In genomic region chr5:180852510-180852909, GRCh38 we compare ENCODE assay signal across 21 cellular contexts. TPM values are rescaled to one million over a fixed set of nuclear protein-coding genes. Genes with fewer than 3 reads are reported as not detected.
"Had no signal": no experiment of that assay in that cellular context is flagged by ENCODE, and none has a peak within 500 bp of the region (broad histone marks: within the 10 kb centered on the region; RNA-seq: fewer than 3 reads in every experiment).

No MANE protein-coding gene starts in this region.

- FAIRE-seq: frontal cortex, small intestine, urothelium cell line had no signal

- H3K27ac Mint-ChIP-seq: effector memory CD8-positive, alpha-beta T cell; type B pancreatic cell had no signal

- H3K4me1 Mint-ChIP-seq: neural crest cell had no signal

- H3K27me3 ChIP-seq: esophagus squamous epithelium, heart left ventricle, ovary, thyroid gland had no signal

- DNase-seq: effector memory CD8-positive, alpha-beta T cell; esophagus squamous epithelium; heart left ventricle; hippocampal formation; left colon; mucosa of descending colon; naive thymus-derived CD8-positive, alpha-beta T cell; ovary; right cardiac atrium; small intestine; stimulated activated CD4-positive, alpha-beta T cell treated with anti-CD3 and anti-CD28 coated beads, Interleukin-12 subunit alpha, Interleukin-12 subunit beta, amount 100 ng/mL, for 4 hours; stimulated activated naive CD4-positive, alpha-beta T cell treated with Interleukin-2 at 50 U/mL for 16 hours; thyroid gland had no signal

- H3K4me3 ChIP-seq: esophagus squamous epithelium, heart left ventricle, mucosa of descending colon, ovary, thyroid gland had no signal

- H3K4me3 Mint-ChIP-seq: effector memory CD8-positive, alpha-beta T cell; naive thymus-derived CD8-positive, alpha-beta T cell; neural crest cell; type B pancreatic cell had no signal

- H3K27me3 Mint-ChIP-seq: effector memory CD8-positive, alpha-beta T cell; naive thymus-derived CD8-positive, alpha-beta T cell; type B pancreatic cell had no signal

RNA-seq across cellular contexts. Expression of gene BTNL8, which starts 46.4 kb away (rescaled TPM):
- total RNA-seq: epithelial cell of proximal tubule; frontal cortex; glomerular endothelial cell; kidney epithelial cell; naive thymus-derived CD8-positive, alpha-beta T cell; neural crest cell; posterior vena cava had no signal
